1 cellular context compared by ENCODE assay signal in the genomic region with DNA sequence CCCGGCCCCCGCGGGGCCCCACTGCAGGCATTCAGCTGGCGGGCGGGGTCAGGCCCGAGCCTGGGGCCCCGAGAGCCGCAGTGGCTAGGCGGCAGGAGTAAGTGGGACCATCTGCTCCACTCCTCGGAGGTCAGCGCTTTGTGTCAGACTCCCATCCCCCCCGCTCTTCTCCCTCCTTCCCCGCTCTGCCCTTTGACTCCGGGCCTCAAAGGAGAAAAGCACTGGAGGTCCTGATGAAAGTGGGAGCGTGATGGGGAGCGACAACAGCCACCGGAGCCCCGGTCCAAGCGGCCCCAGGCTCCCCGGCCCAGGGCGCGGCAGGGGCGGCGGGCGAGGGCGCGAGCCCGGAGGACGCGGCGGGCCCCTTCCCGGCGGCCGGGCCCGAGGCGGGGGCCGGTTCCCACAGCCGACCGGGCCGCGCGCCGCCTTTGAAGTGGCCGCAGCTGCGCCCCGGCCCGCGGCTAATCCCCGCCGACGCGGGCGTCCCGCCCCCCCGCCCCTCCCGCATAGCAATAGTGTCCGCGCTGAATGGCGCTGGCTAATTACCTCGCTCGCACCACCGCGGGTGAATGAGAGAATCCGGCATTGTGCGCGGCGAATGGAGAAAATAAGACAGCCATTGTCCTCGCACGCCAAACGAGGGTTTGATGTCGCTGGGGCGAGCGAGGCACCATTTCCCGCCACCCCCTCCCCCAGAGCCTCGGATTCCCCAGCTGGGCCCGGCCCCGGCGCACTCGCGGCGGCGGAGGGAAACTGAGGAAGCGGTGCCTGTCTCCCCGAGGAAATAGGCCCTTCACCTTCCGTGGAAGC.
A peak's percentile ranks its signal among the peaks of the same experiment; 100 is the strongest.
TF ChIP-seq lines count a peak whose summit lies in the region.

No MANE protein-coding gene starts in this region.

TF ChIP-seq in HepG2, 621 proteins besides CTCF, POLR2A, EP300 and RAD21 (continues in another document):
- TF ChIP-seq NR2F1 (CRISPR knock-in tag; IDR thresholded peaks at IDR 0.05), result 0 out of 4 replicates have a peak, but pooled peaks of 1 of the 2 experiments have one; percentile 20
- no peak for TF ChIP-seq PPARG (CRISPR knock-in tag; conservative IDR thresholded peaks at IDR 0.05)
- TF ChIP-seq, protein P1, sequence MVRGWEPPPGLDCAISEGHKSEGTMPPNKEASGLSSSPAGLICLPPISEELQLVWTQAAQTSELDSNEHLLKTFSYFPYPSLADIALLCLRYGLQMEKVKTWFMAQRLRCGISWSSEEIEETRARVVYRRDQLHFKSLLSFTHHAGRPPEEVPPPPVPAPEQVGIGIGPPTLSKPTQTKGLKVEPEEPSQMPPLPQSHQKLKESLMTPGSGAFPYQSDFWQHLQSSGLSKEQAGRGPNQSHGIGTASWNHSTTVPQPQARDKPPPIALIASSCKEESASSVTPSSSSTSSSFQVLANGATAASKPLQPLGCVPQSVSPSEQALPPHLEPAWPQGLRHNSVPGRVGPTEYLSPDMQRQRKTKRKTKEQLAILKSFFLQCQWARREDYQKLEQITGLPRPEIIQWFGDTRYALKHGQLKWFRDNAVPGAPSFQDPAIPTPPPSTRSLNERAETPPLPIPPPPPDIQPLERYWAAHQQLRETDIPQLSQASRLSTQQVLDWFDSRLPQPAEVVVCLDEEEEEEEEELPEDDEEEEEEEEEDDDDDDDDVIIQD (CRISPR knock-in tag; IDR thresholded peaks at IDR 0.05; ENCODE audit: low read depth), result no peak
- no peak for TF ChIP-seq TSC22D2 (CRISPR knock-in tag; IDR thresholded peaks at IDR 0.05; ENCODE audit: borderline replicate concordance)
- no peak for TF ChIP-seq ZNF83 (CRISPR knock-in tag; IDR thresholded peaks at IDR 0.05; ENCODE audit: borderline replicate concordance)
- TF ChIP-seq, protein P2, sequence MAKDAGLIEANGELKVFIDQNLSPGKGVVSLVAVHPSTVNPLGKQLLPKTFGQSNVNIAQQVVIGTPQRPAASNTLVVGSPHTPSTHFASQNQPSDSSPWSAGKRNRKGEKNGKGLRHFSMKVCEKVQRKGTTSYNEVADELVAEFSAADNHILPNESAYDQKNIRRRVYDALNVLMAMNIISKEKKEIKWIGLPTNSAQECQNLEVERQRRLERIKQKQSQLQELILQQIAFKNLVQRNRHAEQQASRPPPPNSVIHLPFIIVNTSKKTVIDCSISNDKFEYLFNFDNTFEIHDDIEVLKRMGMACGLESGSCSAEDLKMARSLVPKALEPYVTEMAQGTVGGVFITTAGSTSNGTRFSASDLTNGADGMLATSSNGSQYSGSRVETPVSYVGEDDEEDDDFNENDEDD (CRISPR knock-in tag; IDR thresholded peaks at IDR 0.05; ENCODE audit: borderline replicate concordance), result peak; percentile 51; the same call in 1 of the 2 replicates
- no peak for TF ChIP-seq ARID2 (CRISPR knock-in tag; IDR thresholded peaks at IDR 0.05; ENCODE audit: borderline replicate concordance)
- TF ChIP-seq JDP2 (CRISPR knock-in tag; IDR thresholded peaks at IDR 0.05; ENCODE audit: borderline replicate concordance), result no peak
- TF ChIP-seq SMARCC2 (IDR thresholded peaks at IDR 0.05), result no peak
- no peak for TF ChIP-seq ZNF207 (IDR thresholded peaks at IDR 0.05; ENCODE audit: borderline replicate concordance)
- TF ChIP-seq, protein P3, sequence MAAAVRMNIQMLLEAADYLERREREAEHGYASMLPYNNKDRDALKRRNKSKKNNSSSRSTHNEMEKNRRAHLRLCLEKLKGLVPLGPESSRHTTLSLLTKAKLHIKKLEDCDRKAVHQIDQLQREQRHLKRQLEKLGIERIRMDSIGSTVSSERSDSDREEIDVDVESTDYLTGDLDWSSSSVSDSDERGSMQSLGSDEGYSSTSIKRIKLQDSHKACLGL (CRISPR knock-in tag; IDR thresholded peaks at IDR 0.05), result no peak
- TF ChIP-seq, protein P4, sequence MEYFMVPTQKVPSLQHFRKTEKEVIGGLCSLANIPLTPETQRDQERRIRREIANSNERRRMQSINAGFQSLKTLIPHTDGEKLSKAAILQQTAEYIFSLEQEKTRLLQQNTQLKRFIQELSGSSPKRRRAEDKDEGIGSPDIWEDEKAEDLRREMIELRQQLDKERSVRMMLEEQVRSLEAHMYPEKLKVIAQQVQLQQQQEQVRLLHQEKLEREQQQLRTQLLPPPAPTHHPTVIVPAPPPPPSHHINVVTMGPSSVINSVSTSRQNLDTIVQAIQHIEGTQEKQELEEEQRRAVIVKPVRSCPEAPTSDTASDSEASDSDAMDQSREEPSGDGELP (IDR thresholded peaks at IDR 0.05; ENCODE audit: borderline replicate concordance, low read depth), result peak; percentile 54; the same call in 1 of the 2 replicates
- no peak for TF ChIP-seq MXD4 (CRISPR knock-in tag; IDR thresholded peaks at IDR 0.05)
- no peak for TF ChIP-seq NFIC (IDR thresholded peaks at IDR 0.05; ENCODE audit: low read length)
- no peak for TF ChIP-seq PRMT3 (CRISPR knock-in tag; IDR thresholded peaks at IDR 0.05; ENCODE audit: borderline replicate concordance, low read depth)
- TF ChIP-seq ZNF782 (CRISPR knock-in tag; IDR thresholded peaks at IDR 0.05; ENCODE audit: borderline replicate concordance), result no peak
- TF ChIP-seq, protein P5, sequence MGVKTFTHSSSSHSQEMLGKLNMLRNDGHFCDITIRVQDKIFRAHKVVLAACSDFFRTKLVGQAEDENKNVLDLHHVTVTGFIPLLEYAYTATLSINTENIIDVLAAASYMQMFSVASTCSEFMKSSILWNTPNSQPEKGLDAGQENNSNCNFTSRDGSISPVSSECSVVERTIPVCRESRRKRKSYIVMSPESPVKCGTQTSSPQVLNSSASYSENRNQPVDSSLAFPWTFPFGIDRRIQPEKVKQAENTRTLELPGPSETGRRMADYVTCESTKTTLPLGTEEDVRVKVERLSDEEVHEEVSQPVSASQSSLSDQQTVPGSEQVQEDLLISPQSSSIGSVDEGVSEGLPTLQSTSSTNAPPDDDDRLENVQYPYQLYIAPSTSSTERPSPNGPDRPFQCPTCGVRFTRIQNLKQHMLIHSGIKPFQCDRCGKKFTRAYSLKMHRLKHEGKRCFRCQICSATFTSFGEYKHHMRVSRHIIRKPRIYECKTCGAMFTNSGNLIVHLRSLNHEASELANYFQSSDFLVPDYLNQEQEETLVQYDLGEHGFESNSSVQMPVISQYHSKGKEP (CRISPR knock-in tag; IDR thresholded peaks at IDR 0.05), result no peak
- TF ChIP-seq RARG (CRISPR knock-in tag; IDR thresholded peaks at IDR 0.05; ENCODE audit: low read depth), result no peak
- TF ChIP-seq ZSCAN29 (CRISPR knock-in tag; conservative IDR thresholded peaks at IDR 0.05), result no peak
- no peak for TF ChIP-seq RFX5 (IDR thresholded peaks at IDR 0.05; ENCODE audit: low read depth, low read length)
- TF ChIP-seq BRD4 (CRISPR knock-in tag; IDR thresholded peaks at IDR 0.05), result no peak
- TF ChIP-seq ZNF225 (CRISPR knock-in tag; IDR thresholded peaks at IDR 0.05), result no peak
- no peak for TF ChIP-seq ETV6 (CRISPR knock-in tag; conservative IDR thresholded peaks at IDR 0.05)
- TF ChIP-seq BRCA1 (CRISPR knock-in tag; IDR thresholded peaks at IDR 0.05), result no peak
- TF ChIP-seq, protein P6, sequence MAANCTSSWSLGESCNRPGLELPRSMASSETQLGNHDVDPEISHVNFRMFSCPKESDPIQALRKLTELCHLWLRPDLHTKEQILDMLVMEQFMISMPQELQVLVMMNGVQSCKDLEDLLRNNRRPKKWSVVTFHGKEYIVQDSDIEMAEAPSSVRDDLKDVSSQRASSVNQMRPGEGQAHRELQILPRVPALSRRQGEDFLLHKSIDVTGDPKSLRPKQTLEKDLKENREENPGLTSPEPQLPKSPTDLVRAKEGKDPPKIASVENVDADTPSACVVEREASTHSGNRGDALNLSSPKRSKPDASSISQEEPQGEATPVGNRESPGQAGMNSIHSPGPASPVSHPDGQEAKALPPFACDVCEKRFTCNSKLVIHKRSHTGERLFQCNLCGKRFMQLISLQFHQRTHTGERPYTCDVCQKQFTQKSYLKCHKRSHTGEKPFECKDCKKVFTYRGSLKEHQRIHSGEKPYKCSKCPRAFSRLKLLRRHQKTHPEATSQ (CRISPR knock-in tag; IDR thresholded peaks at IDR 0.05; ENCODE audit: borderline replicate concordance), result no peak
- TF ChIP-seq JUN (CRISPR knock-in tag; IDR thresholded peaks at IDR 0.05), result no peak
- no peak for TF ChIP-seq ZNF230 (CRISPR knock-in tag; IDR thresholded peaks at IDR 0.05)
- TF ChIP-seq IKZF4 (CRISPR knock-in tag; IDR thresholded peaks at IDR 0.05; ENCODE audit: borderline replicate concordance, low read depth, not compliant biosample characterization), result peak; percentile 10
- no peak for TF ChIP-seq ZNF598 (CRISPR knock-in tag; IDR thresholded peaks at IDR 0.05; ENCODE audit: borderline replicate concordance)
- TF ChIP-seq, protein P7, sequence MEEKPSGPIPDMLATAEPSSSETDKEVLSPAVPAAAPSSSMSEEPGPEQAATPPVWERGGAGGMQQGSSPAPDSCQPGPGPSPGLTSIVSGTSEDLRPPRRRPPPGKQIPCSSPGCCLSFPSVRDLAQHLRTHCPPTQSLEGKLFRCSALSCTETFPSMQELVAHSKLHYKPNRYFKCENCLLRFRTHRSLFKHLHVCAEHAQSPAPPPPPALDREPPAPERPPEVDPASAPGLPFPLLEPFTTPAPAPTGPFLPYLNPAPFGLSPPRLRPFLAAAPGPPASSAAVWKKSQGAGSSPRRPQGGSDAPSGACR (CRISPR knock-in tag; IDR thresholded peaks at IDR 0.05), result no peak
- TF ChIP-seq, protein P8, sequence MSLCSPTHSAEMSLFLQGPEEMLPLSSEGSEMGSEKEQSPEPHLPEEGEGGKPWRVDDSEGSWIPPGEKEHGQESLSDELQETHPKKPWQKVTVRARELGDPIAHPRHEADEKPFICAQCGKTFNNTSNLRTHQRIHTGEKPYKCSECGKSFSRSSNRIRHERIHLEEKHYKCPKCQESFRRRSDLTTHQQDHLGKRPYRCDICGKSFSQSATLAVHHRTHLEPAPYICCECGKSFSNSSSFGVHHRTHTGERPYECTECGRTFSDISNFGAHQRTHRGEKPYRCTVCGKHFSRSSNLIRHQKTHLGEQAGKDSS (CRISPR knock-in tag; IDR thresholded peaks at IDR 0.05; ENCODE audit: borderline replicate concordance, low read depth), result no peak
- TF ChIP-seq NFYC (CRISPR knock-in tag; IDR thresholded peaks at IDR 0.05), result no peak
- peak; percentile 23; the same call in 1 of the 2 replicates for TF ChIP-seq KDM2A (CRISPR knock-in tag; IDR thresholded peaks at IDR 0.05; ENCODE audit: borderline replicate concordance, low read depth)
- TF ChIP-seq SOX13 (IDR thresholded peaks at IDR 0.05), result no peak
- 0 out of 4 replicates have a peak, but pooled peaks of 1 of the 2 experiments have one; percentile 23 for TF ChIP-seq SOX13 (CRISPR knock-in tag; conservative IDR thresholded peaks at IDR 0.05 in 1 of 2, IDR thresholded peaks at IDR 0.05 in 1 of 2)
- TF ChIP-seq CBX5 (CRISPR knock-in tag; IDR thresholded peaks at IDR 0.05; ENCODE audit: borderline replicate concordance), result no peak
- TF ChIP-seq YY1 (IDR thresholded peaks at IDR 0.05; ENCODE audit: insufficient read depth, insufficient replicate concordance, low read depth, low read length), result peak; percentile 27
- no peak for TF ChIP-seq CC2D1A (CRISPR knock-in tag; IDR thresholded peaks at IDR 0.05)
- TF ChIP-seq, protein P9, sequence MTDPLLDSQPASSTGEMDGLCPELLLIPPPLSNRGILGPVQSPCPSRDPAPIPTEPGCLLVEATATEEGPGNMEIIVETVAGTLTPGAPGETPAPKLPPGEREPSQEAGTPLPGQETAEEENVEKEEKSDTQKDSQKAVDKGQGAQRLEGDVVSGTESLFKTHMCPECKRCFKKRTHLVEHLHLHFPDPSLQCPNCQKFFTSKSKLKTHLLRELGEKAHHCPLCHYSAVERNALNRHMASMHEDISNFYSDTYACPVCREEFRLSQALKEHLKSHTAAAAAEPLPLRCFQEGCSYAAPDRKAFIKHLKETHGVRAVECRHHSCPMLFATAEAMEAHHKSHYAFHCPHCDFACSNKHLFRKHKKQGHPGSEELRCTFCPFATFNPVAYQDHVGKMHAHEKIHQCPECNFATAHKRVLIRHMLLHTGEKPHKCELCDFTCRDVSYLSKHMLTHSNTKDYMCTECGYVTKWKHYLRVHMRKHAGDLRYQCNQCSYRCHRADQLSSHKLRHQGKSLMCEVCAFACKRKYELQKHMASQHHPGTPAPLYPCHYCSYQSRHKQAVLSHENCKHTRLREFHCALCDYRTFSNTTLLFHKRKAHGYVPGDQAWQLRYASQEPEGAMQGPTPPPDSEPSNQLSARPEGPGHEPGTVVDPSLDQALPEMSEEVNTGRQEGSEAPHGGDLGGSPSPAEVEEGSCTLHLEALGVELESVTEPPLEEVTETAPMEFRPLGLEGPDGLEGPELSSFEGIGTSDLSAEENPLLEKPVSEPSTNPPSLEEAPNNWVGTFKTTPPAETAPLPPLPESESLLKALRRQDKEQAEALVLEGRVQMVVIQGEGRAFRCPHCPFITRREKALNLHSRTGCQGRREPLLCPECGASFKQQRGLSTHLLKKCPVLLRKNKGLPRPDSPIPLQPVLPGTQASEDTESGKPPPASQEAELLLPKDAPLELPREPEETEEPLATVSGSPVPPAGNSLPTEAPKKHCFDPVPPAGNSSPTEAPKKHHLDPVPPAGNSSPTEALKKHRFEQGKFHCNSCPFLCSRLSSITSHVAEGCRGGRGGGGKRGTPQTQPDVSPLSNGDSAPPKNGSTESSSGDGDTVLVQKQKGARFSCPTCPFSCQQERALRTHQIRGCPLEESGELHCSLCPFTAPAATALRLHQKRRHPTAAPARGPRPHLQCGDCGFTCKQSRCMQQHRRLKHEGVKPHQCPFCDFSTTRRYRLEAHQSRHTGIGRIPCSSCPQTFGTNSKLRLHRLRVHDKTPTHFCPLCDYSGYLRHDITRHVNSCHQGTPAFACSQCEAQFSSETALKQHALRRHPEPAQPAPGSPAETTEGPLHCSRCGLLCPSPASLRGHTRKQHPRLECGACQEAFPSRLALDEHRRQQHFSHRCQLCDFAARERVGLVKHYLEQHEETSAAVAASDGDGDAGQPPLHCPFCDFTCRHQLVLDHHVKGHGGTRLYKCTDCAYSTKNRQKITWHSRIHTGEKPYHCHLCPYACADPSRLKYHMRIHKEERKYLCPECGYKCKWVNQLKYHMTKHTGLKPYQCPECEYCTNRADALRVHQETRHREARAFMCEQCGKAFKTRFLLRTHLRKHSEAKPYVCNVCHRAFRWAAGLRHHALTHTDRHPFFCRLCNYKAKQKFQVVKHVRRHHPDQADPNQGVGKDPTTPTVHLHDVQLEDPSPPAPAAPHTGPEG (CRISPR knock-in tag; IDR thresholded peaks at IDR 0.05), result peak; percentile 58
- TF ChIP-seq MAFK (conservative IDR thresholded peaks at IDR 0.05 in 1 of 2, IDR thresholded peaks at IDR 0.05 in 1 of 2; ENCODE audit: low read length in 2 of 2), result no peak
- TF ChIP-seq ZBTB42 (CRISPR knock-in tag; IDR thresholded peaks at IDR 0.05), result no peak
- TF ChIP-seq, protein P10, sequence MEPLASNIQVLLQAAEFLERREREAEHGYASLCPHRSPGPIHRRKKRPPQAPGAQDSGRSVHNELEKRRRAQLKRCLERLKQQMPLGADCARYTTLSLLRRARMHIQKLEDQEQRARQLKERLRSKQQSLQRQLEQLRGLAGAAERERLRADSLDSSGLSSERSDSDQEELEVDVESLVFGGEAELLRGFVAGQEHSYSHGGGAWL (CRISPR knock-in tag; IDR thresholded peaks at IDR 0.05), result no peak
- no peak for TF ChIP-seq THYN1 (CRISPR knock-in tag; IDR thresholded peaks at IDR 0.05; ENCODE audit: borderline replicate concordance, low read depth)
